Comparison of ENCODE assay signal across 7 cellular contexts in the genomic region with DNA sequence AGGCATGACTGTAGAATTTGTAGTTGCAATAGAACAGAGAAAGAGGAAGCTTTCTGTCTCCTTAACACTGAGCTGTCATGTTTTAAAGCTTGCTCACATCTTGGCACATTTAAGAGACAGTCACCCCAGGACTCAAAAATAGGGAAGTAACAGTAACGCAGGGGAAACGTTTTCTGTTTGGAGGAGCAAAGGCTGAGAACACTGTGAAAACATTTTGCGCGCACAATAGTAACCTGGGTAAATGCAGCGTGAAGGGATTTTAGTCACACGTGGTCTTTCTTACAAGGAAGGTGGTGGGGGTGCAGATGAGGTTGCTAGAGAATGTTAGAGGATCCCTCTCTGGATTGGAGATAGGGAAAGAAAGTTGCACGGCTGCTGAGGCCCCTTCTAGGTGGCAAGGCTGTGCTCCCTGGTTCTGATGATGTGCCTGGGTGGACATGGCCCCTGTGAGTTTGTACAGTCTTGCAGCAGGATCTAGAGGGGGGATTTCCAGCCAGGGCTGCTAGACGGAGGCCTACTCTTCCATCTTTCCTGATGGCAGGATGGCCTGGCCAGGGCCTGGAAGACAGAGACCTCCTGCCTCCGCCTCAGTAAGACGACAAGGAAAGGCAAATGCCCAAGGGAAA. TPM values are rescaled to one million over a fixed set of nuclear protein-coding genes. Genes with fewer than 3 reads are reported as not detected.
DNase-seq lines count a peak whose midpoint lies in the region; ATAC-seq and TF ChIP-seq lines count a peak whose summit lies in the region.

No MANE protein-coding gene starts in this region.

- CTCF ChIA-PET in IMR-90 (lab: Yijun Ruan, JAX) = no interaction called here

- peak overlapping the region; percentile 50; the same call in 1 of the 2 replicates for H3K27ac ChIP-seq in IMR-90 (ENCODE audit: insufficient read depth, low read length)
- peak overlapping the region; percentile 26 for H3K27ac ChIP-seq in colonic mucosa
- no peak overlapping the region for H3K27ac ChIP-seq in foreskin keratinocyte

- H3K9ac ChIP-seq in IMR-90 (ENCODE audit: low read depth, low read length) (no peak overlapping the region), colonic mucosa (ENCODE audit: low read depth in 2 of 2, low read length in 2 of 2) (peak overlapping the region in 1 of 2 donors; percentile 45)

- H2BK120ac ChIP-seq in IMR-90 (ENCODE audit: low read depth, low read length) = peak overlapping the region; percentile 96

- peak overlapping the region; percentile 49; the same call in 1 of the 3 replicates for H2BK15ac ChIP-seq in IMR-90 (ENCODE audit: low read depth, low read length)

- POLR2A ChIA-PET in IMR-90 (lab: Charles Lee; ENCODE audit: unreplicated experiment) = no interaction called here

- H3K23ac ChIP-seq in IMR-90 (ENCODE audit: low read depth, low read length) = peak overlapping the region; percentile 88

- intact Hi-C loops in IMR-90 (cut with micrococcal nuclease) = no loop called here
- intact Hi-C loops in colonic mucosa (cut with DNase I) = no loop called here

- peak overlapping the region; percentile 86 for H3K4ac ChIP-seq in IMR-90 (ENCODE audit: low read depth, low read length)

- DNase-seq in IMR-90 (peak; percentile 31), colonic mucosa (no peak), foreskin keratinocyte (no peak), glutamatergic neuron (no peak)
- peak; percentile 63 for DNase-seq in stimulated activated naive B cell treated with anti-CD40 and anti-IgM and Interleukin-4, amounts not matched to agents 10 μg/mL and 1 μg/mL and 100 μg/mL, for 72 hours
- DNase-seq in stimulated activated CD4-positive, alpha-beta T cell treated with anti-CD3 and anti-CD28 coated beads, Interleukin-4, amount 100 ng/mL, for 1 hour = no peak

- 0 out of 4 replicates have a peak, but pooled peaks cover 0 to 11% of the 10 kb centered on the region in 2 experiments for H3K79me1 ChIP-seq in IMR-90 (ENCODE audit: low read depth in 1 of 2, low read length in 2 of 2)

- peaks cover 36% of the 10 kb centered on the region for H3K36me3 ChIP-seq in IMR-90 (ENCODE audit: control insufficient read depth, insufficient read depth, low read length)
- no peaks in the 10 kb centered on the region for H3K36me3 ChIP-seq in colonic mucosa

- no peaks in the 10 kb centered on the region for H3K9me3 ChIP-seq in IMR-90 (ENCODE audit: control insufficient read depth, insufficient read depth, low read length)
- no peaks in the 10 kb centered on the region for H3K9me3 ChIP-seq in colonic mucosa

- peak overlapping the region; percentile 43 to 71; a peak in 3 of 4 replicates for H4K8ac ChIP-seq in IMR-90 (ENCODE audit: low read depth in 2 of 2, low read length in 2 of 2)

- peak; percentile 61 for ATAC-seq in GM19395 (IDR thresholded peaks at IDR 0.05; ENCODE audit: unreplicated experiment)
- ATAC-seq in IMR-90 (ENCODE audit: low read depth) = no peak
- peak; percentile 93 to 94 for ATAC-seq in stimulated activated naive B cell treated with anti-CD40 and anti-IgM and Interleukin-4, amounts not matched to agents 10 μg/mL and 1 μg/mL and 100 μg/mL, for 72 hours (replicated peaks)
- no peak for ATAC-seq in foreskin keratinocyte

- no peaks in the 10 kb centered on the region for H3K27me3 Mint-ChIP-seq in stimulated activated naive B cell treated with anti-CD40 and anti-IgM and Interleukin-4, amounts not matched to agents 10 μg/mL and 1 μg/mL and 100 μg/mL, for 72 hours
- peaks cover 4% of the 10 kb centered on the region for H3K27me3 Mint-ChIP-seq in glutamatergic neuron (ENCODE audit: unreplicated experiment)

- peak overlapping the region; percentile 42 for H2BK5ac ChIP-seq in IMR-90 (ENCODE audit: low read depth, low read length, poor library complexity, severe bottlenecking)

- H3K18ac ChIP-seq in IMR-90 (ENCODE audit: low read depth, low read length) = peak overlapping the region; percentile 76

- TF ChIP-seq POLR2A in IMR-90 (IDR thresholded peaks at IDR 0.05; ENCODE audit: low read depth, low read length) = no peak

- peak overlapping the region; percentile 41 for H2AK5ac ChIP-seq in IMR-90 (ENCODE audit: low read depth, low read length)

- H3K9me3 Mint-ChIP-seq in stimulated activated naive B cell treated with anti-CD40 and anti-IgM and Interleukin-4, amounts not matched to agents 10 μg/mL and 1 μg/mL and 100 μg/mL, for 72 hours = peaks cover 0 to 3% of the 10 kb centered on the region in 2 donors
- peaks cover 3% of the 10 kb centered on the region for H3K9me3 Mint-ChIP-seq in glutamatergic neuron (ENCODE audit: unreplicated experiment)

- BruUV-seq in IMR-90 (replicated peaks; lab: Mats Ljungman, UMichigan) = no TSS peak

- no peak for TF ChIP-seq CTCF in IMR-90 (conservative IDR thresholded peaks at IDR 0.05; ENCODE audit: low read depth, low read length)
- TF ChIP-seq CTCF in colonic mucosa (IDR thresholded peaks at IDR 0.05) = no peak
- no peak for TF ChIP-seq CTCF in foreskin keratinocyte (conservative IDR thresholded peaks at IDR 0.05)
- no peak for TF ChIP-seq CTCF in glutamatergic neuron (IDR thresholded peaks at IDR 0.05; ENCODE audit: partially characterized antibody, unreplicated experiment)

- H4K5ac ChIP-seq in IMR-90 (ENCODE audit: low read depth, low read length) = peak overlapping the region; percentile 27; the same call in 1 of the 2 replicates

- H3K4me3 ChIP-seq in IMR-90 (ENCODE audit: insufficient read depth, low read depth, low read length) (no peak overlapping the region), colonic mucosa (no peak overlapping the region)

- H3K4me2 ChIP-seq in IMR-90 (ENCODE audit: low read depth, low read length) = no peak overlapping the region

- H3K4me1 ChIP-seq in IMR-90 (ENCODE audit: control insufficient read depth, insufficient read depth, low read length) = peaks cover 20% of the 10 kb centered on the region
- no peaks in the 10 kb centered on the region for H3K4me1 ChIP-seq in colonic mucosa
- H3K4me1 ChIP-seq in foreskin keratinocyte = peaks cover 13% of the 10 kb centered on the region

- peak overlapping the region; percentile 97 for H3K27ac Mint-ChIP-seq in stimulated activated naive B cell treated with anti-CD40 and anti-IgM and Interleukin-4, amounts not matched to agents 10 μg/mL and 1 μg/mL and 100 μg/mL, for 72 hours
- H3K27ac Mint-ChIP-seq in glutamatergic neuron (ENCODE audit: unreplicated experiment) = no peak overlapping the region

- WGBS in IMR-90 (ENCODE audit: extremely low coverage in 2 of 2, insufficient read length in 1 of 2), 2 experiments = 100% methylated on average over 1 of the region's 10 CpGs; no CpG with 5 or more reads in 1 of the 2 experiments

- in situ Hi-C loops in IMR-90 (cut with MboI; ENCODE audit: low sequenced_read_pairs) = no loop called here

- peak overlapping the region; percentile 55 to 65 for H3K4me3 Mint-ChIP-seq in stimulated activated naive B cell treated with anti-CD40 and anti-IgM and Interleukin-4, amounts not matched to agents 10 μg/mL and 1 μg/mL and 100 μg/mL, for 72 hours
- H3K4me3 Mint-ChIP-seq in glutamatergic neuron (ENCODE audit: unreplicated experiment) = no peak overlapping the region

- no peaks in the 10 kb centered on the region for H3K27me3 ChIP-seq in IMR-90 (ENCODE audit: control insufficient read depth, insufficient read depth, low read length)
- no peaks in the 10 kb centered on the region for H3K27me3 ChIP-seq in colonic mucosa
- no peaks in the 10 kb centered on the region for H3K27me3 ChIP-seq in foreskin keratinocyte

- H3K14ac ChIP-seq in IMR-90 (replicated peaks; ENCODE audit: low read depth, low read length) = peak overlapping the region; percentile 86

- peak overlapping the region; percentile 76 for H4K91ac ChIP-seq in IMR-90 (ENCODE audit: insufficient read depth, low read depth, low read length)

- no peak overlapping the region for H3K56ac ChIP-seq in IMR-90 (ENCODE audit: extremely low read depth, insufficient read depth, low read length)

- dilution Hi-C loops in IMR-90 (cut with HindIII; ENCODE audit: low sequenced_read_pairs, unreplicated experiment) = no loop called here

- H2BK20ac ChIP-seq in IMR-90 (ENCODE audit: low read depth, low read length) = peak overlapping the region; percentile 90

- H2AFZ ChIP-seq in IMR-90 (replicated peaks; ENCODE audit: low read length, poor library complexity) = peak overlapping the region; percentile 24

- H3K4me1 Mint-ChIP-seq in stimulated activated naive B cell treated with anti-CD40 and anti-IgM and Interleukin-4, amounts not matched to agents 10 μg/mL and 1 μg/mL and 100 μg/mL, for 72 hours = peaks cover 55 to 84% of the 10 kb centered on the region in 2 donors
- no peaks in the 10 kb centered on the region for H3K4me1 Mint-ChIP-seq in glutamatergic neuron (ENCODE audit: low read depth, unreplicated experiment)

- H3K36me3 Mint-ChIP-seq in stimulated activated naive B cell treated with anti-CD40 and anti-IgM and Interleukin-4, amounts not matched to agents 10 μg/mL and 1 μg/mL and 100 μg/mL, for 72 hours = peaks cover 46 to 84% of the 10 kb centered on the region in 2 donors
- peaks cover 4% of the 10 kb centered on the region for H3K36me3 Mint-ChIP-seq in glutamatergic neuron (ENCODE audit: unreplicated experiment)

- H3K9me1 ChIP-seq in IMR-90 (ENCODE audit: insufficient read depth, low read length) = peaks cover 36% of the 10 kb centered on the region

- TF ChIP-seq RAD21 in IMR-90 (IDR thresholded peaks at IDR 0.05; ENCODE audit: low read length) = no peak

- H4K20me1 ChIP-seq in IMR-90 (ENCODE audit: insufficient read depth, low read length) = no peaks in the 10 kb centered on the region

- H2AK9ac ChIP-seq in IMR-90 (replicated peaks; ENCODE audit: low read depth, low read length, poor library complexity) = peak overlapping the region; percentile 45

TF ChIP-seq in IMR-90, 13 proteins besides CTCF, POLR2A, EP300 and RAD21 (continues in another document):
- TF ChIP-seq FOS (IDR thresholded peaks at IDR 0.05; ENCODE audit: low read depth, low read length) (no peak), MAZ (IDR thresholded peaks at IDR 0.05; ENCODE audit: borderline replicate concordance, low read depth, low read length) (no peak), BHLHE40 (IDR thresholded peaks at IDR 0.05; ENCODE audit: low read depth, low read length) (no peak), NFE2L2 (IDR thresholded peaks at IDR 0.05; ENCODE audit: low read depth, low read length) (no peak), RFX5 (IDR thresholded peaks at IDR 0.05; ENCODE audit: low read depth, low read length) (no peak), RCOR1 (IDR thresholded peaks at IDR 0.05; ENCODE audit: insufficient replicate concordance, low read length) (no peak), CHD1 (IDR thresholded peaks at IDR 0.05; ENCODE audit: low read depth, low read length) (no peak)

RNA-seq across cellular contexts. Expression of a gene that starts 12.0 kb away (rescaled TPM):
- total RNA-seq in IMR-90 (2012; rRNA removed) (4.4 and 5.0 TPM in 2 replicates), colonic mucosa (10 to 100 TPM; 34.7 to 38.7 TPM), foreskin keratinocyte (20.6 and 20.8 TPM in 2 replicates), glutamatergic neuron (ENCODE audit: unreplicated experiment) (3.1 TPM)
- polyA plus RNA-seq in IMR-90 (2012; rRNA removed) (20.4 and 22.8 TPM in 2 replicates), foreskin keratinocyte (26.6 and 27.6 TPM in 2 replicates)
- polyA plus RNA-seq in IMR-90 (2012; cell fraction: cytosol; rRNA removed) = 13.5 and 13.6 TPM in 2 replicates
- 68.7 and 105 TPM in 2 replicates for polyA plus RNA-seq in IMR-90 (2012; cell fraction: nucleus; rRNA removed; ENCODE audit: low replicate concordance)

Comparison
In these comparisons a context has a peak if more than half of its experiments do, and no peak if none do; other contexts are left out.
1. ATAC-seq: peak in GM19395 (single experiment) and stimulated activated naive B cell treated with anti-CD40 and anti-IgM and Interleukin-4, amounts not matched to agents 10 μg/mL and 1 μg/mL and 100 μg/mL, for 72 hours (2 of 2); none in IMR-90 (single experiment) and foreskin keratinocyte (single experiment).
2. DNase-seq: peak in IMR-90 (single experiment) and stimulated activated naive B cell treated with anti-CD40 and anti-IgM and Interleukin-4, amounts not matched to agents 10 μg/mL and 1 μg/mL and 100 μg/mL, for 72 hours (single experiment); none in colonic mucosa (single experiment), stimulated activated CD4-positive, alpha-beta T cell treated with anti-CD3 and anti-CD28 coated beads, Interleukin-4, amount 100 ng/mL, for 1 hour (single experiment), foreskin keratinocyte (0 of 2) and glutamatergic neuron (single experiment).